In the genomic region with DNA sequence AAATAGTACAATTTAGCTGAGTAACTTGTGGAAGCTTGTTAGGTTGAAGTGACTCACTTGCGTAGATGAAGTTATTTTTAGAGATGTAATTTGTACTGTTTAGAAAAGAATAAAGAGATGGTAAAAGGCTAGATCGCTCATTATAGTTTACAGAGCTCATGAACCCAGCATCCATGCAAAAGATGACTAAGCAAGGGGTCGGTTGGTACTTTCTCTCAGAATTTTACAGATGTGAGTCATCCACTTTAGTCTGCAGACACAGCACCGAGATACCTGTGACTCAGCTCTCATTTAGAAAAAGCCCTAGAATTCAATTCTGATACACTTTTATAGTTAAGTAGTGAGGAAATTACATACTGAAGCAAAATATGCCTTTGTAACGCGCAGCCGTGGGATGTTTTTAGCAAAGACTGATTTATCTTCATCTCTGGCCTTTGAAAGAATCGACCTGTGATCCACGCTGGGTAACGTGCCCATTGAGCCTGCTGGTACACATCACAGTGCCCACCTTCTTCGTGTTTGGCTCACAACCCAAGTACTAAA, we compare ENCODE assay signal across 1 cellular context.
TF ChIP-seq lines count a peak whose summit lies in the region.

No MANE protein-coding gene starts in this region.

TF ChIP-seq in SK-N-SH, 30 proteins besides CTCF, POLR2A, EP300 and RAD21 (continued from another document):
- TF ChIP-seq, protein P1, sequence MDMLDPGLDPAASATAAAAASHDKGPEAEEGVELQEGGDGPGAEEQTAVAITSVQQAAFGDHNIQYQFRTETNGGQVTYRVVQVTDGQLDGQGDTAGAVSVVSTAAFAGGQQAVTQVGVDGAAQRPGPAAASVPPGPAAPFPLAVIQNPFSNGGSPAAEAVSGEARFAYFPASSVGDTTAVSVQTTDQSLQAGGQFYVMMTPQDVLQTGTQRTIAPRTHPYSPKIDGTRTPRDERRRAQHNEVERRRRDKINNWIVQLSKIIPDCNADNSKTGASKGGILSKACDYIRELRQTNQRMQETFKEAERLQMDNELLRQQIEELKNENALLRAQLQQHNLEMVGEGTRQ (IDR thresholded peaks at IDR 0.05; ENCODE audit: borderline replicate concordance, low read depth, low read length): no peak
- no peak for TF ChIP-seq MXI1 (IDR thresholded peaks at IDR 0.05; ENCODE audit: low read depth, low read length)
- 0 out of 2 replicates have a peak, but pooled peaks have one; percentile 3 for TF ChIP-seq SMC3 (IDR thresholded peaks at IDR 0.05; ENCODE audit: low read depth, low read length)
- no peak for TF ChIP-seq ELF1 (IDR thresholded peaks at IDR 0.05)
- TF ChIP-seq NFIC (IDR thresholded peaks at IDR 0.05; ENCODE audit: borderline replicate concordance): peak; percentile 80
